Comparison of ENCODE assay signal across 1 cellular context in genomic region chr6:11373208-11373607, GRCh38.
TF ChIP-seq lines count a peak whose summit lies in the region.

No MANE protein-coding gene starts in this region.

TF ChIP-seq in GM12878, 131 proteins besides CTCF, POLR2A, EP300 and RAD21 (continued from another document):
- TF ChIP-seq IRF4 (IDR thresholded peaks at IDR 0.05; ENCODE audit: low read depth, low read length) (no peak), ELK1 (IDR thresholded peaks at IDR 0.05; ENCODE audit: low read depth, low read length) (no peak), SUZ12 (IDR thresholded peaks at IDR 0.05; ENCODE audit: unreplicated experiment) (no peak), SREBF2 (IDR thresholded peaks at IDR 0.05; ENCODE audit: low read length) (no peak)
